In genomic region chr14:104742586-104743455, GRCh38 we compare ENCODE assay signal across 1 cellular context.
TF ChIP-seq lines count a peak whose summit lies in the region.

No MANE protein-coding gene starts in this region.

TF ChIP-seq in IMR-90, 13 proteins besides CTCF, POLR2A, EP300 and RAD21:
- TF ChIP-seq MXI1 (IDR thresholded peaks at IDR 0.05; ENCODE audit: borderline replicate concordance, low read depth, low read length) (no peak), FOS (IDR thresholded peaks at IDR 0.05; ENCODE audit: low read depth, low read length) (no peak), NFE2L2 (IDR thresholded peaks at IDR 0.05; ENCODE audit: low read depth, low read length) (no peak), CHD1 (IDR thresholded peaks at IDR 0.05; ENCODE audit: low read depth, low read length) (no peak), RCOR1 (IDR thresholded peaks at IDR 0.05; ENCODE audit: insufficient replicate concordance, low read length) (no peak), MAFK (IDR thresholded peaks at IDR 0.05; ENCODE audit: low read depth, low read length) (no peak), RFX5 (IDR thresholded peaks at IDR 0.05; ENCODE audit: low read depth, low read length) (no peak), ELK1 (IDR thresholded peaks at IDR 0.05; ENCODE audit: borderline replicate concordance, low read depth, low read length) (no peak), SMC3 (IDR thresholded peaks at IDR 0.05; ENCODE audit: low read depth, low read length) (no peak), BHLHE40 (IDR thresholded peaks at IDR 0.05; ENCODE audit: low read depth, low read length) (no peak), USF2 (IDR thresholded peaks at IDR 0.05; ENCODE audit: low read depth, low read length) (no peak), CEBPB (IDR thresholded peaks at IDR 0.05; ENCODE audit: low read depth, low read length) (no peak)
